8 cellular contexts compared by ENCODE assay signal in the genomic region with DNA sequence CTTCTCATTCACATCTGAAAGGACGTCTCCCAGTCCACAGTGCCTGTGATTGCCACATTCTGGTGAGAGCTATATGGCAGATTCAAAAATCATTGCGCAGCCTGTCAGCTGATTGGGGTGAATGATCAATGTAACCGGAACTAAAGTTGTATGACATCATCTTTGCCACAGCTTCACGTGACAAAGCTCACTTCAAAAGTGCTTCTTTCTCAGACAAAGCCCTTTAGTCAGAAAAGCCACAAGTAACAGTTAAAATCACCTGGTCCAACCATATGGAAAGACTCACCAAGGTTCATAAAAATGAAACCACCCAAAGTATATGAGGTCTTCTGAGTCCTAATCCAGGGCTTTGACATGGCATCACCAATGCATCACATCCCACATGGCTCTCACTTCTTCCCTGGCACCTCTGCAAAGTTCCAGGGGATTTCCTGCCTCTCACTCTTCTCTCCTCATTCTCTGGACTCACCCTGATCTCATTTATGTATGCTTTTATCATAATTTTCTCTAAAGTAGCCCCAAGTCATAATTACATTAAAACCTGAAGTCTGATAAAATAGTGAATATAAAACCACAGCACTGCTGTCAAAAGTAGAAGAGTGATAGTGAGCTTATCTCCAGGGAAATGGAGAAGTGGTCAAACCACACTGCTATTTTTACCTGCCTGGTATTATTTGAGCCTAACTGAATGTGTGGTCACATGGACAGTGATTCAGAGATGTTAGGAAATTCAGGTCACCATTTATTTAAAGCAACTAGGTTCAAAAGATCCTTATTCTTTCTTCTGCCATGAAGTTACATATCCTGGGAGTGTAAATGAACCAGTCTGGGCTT.
DNase-seq lines count a peak whose midpoint lies in the region; ATAC-seq and FAIRE-seq lines count a peak whose summit lies in the region.

No MANE protein-coding gene starts in this region.

- peak; percentile 39 for ATAC-seq in GM18519 (IDR thresholded peaks at IDR 0.05; ENCODE audit: low FRiP score, unreplicated experiment)
- ATAC-seq in HG02970 (IDR thresholded peaks at IDR 0.05; ENCODE audit: low FRiP score, unreplicated experiment) = peak; percentile 52
- ATAC-seq in right cardiac atrium = no peak

- DNase-seq in RPMI7951 (ENCODE audit: low read depth) = peak; percentile 23
- DNase-seq in activated gamma-delta T cell treated with anti-CD3 and anti-CD28 coated beads, Interleukin-2, amount 50 U/mL, for 16 hours (ENCODE audit: low read depth) = peak; percentile 17
- peak; percentile 55 for DNase-seq in small intestine
- no peak for DNase-seq in NCI-H2171 treated with DMSO at 0.1 percent for 48 hours (lab: John Stamatoyannopoulos, UW)
- DNase-seq in NCI-H146 treated with DMSO at 0.1 percent for 48 hours (lab: John Stamatoyannopoulos, UW; ENCODE audit: unreplicated experiment) = no peak
- DNase-seq in right cardiac atrium = no peak

- intact Hi-C loops in right cardiac atrium (cut with DNase I) = no loop called here

- H3K27me3 ChIP-seq in small intestine (ENCODE audit: control insufficient read depth in 2 of 2, insufficient read depth in 2 of 2, low read length in 2 of 2) (no peaks in the 10 kb centered on the region), right cardiac atrium (ENCODE audit: control insufficient read depth, insufficient read depth) (no peaks in the 10 kb centered on the region)

- FAIRE-seq in small intestine (lab: Jason Lieb, UNC) = no peak

- H3K4me1 ChIP-seq in small intestine (ENCODE audit: control insufficient read depth in 2 of 2, insufficient read depth in 1 of 2, low read depth in 1 of 2, low read length in 1 of 2) = peaks cover 0 to 5% of the 10 kb centered on the region in 2 donors
- H3K4me1 ChIP-seq in right cardiac atrium (ENCODE audit: control insufficient read depth, insufficient read depth, low read length) = no peaks in the 10 kb centered on the region

- H3K4me3 ChIP-seq in small intestine (ENCODE audit: low read depth in 1 of 2, low read length in 2 of 2) = no peak overlapping the region
- no peak overlapping the region for H3K4me3 ChIP-seq in right cardiac atrium (ENCODE audit: low read length)

- no peaks in the 10 kb centered on the region for H3K9me3 ChIP-seq in small intestine (ENCODE audit: control insufficient read depth, low read depth)
- peaks cover 1% of the 10 kb centered on the region for H3K9me3 ChIP-seq in right cardiac atrium (ENCODE audit: control insufficient read depth, low read length)

- H3K27ac ChIP-seq in small intestine (ENCODE audit: low read depth in 1 of 2, low read length in 1 of 2) = peak overlapping the region in 1 of 2 donors; percentile 20
- no peak overlapping the region for H3K27ac ChIP-seq in right cardiac atrium (ENCODE audit: low read length)

- WGBS in small intestine, 3 donors = 57 to 61% (median 57%) methylated on average over 4 of the region's 4 CpGs
- 79% methylated on average over 4 of the region's 4 CpGs for WGBS in right cardiac atrium

- no peaks in the 10 kb centered on the region for H3K36me3 ChIP-seq in small intestine (ENCODE audit: control insufficient read depth in 2 of 2, insufficient read depth in 2 of 2, low read length in 2 of 2)

Comparison
In these comparisons a context has a peak if more than half of its experiments do, and no peak if none do; other contexts are left out.
1. ATAC-seq: peak in GM18519 (single experiment) and HG02970 (single experiment); none in right cardiac atrium (0 of 2).
2. DNase-seq: peak in RPMI7951 (single experiment), activated gamma-delta T cell treated with anti-CD3 and anti-CD28 coated beads, Interleukin-2, amount 50 U/mL, for 16 hours (single experiment) and small intestine (single experiment); none in NCI-H2171 treated with DMSO at 0.1 percent for 48 hours (single experiment), NCI-H146 treated with DMSO at 0.1 percent for 48 hours (single experiment) and right cardiac atrium (0 of 3).